In the genomic region with DNA sequence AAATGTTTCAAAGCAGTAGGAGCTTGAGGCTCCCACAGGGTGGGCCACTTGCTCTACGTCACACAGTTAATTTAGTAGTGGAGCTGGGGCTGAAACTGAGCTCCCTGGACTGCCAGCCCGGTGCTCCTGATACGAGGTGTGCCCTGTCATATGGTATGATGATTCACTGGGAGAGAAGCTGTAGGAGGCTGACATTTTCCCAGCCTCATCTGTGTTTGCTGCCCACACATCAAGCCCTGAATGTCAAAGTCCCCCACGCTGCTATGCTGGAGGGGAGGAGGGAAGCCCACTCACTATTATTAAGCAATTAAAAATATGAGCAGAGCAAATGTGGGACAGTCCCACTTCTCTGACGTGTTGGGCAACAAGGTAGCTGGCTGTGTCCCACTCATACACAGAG, we compare ENCODE assay signal across 17 cellular contexts.
DNase-seq lines count a peak whose midpoint lies in the region; ATAC-seq and TF ChIP-seq lines count a peak whose summit lies in the region.
"Had no signal": no experiment of that assay in that cellular context is flagged by ENCODE, and none has a peak within 500 bp of the region (broad histone marks: within the 10 kb centered on the region; RNA-seq: fewer than 3 reads in every experiment).

No MANE protein-coding gene starts in this region.

- H4K20me1 ChIP-seq in GM23248 (ENCODE audit: insufficient read depth) = no peaks in the 10 kb centered on the region
- H4K20me1 ChIP-seq: BLaER1 treated with 17β-estradiol and CSF1 and Interleukin-3, amounts not matched to agents 10 nM and 100 nM had no signal

- no TSS peak for BruUV-seq in Panc1 (replicated peaks; lab: Mats Ljungman, UMichigan)

- POLR2A ChIA-PET in Panc1 (lab: Charles Lee) = no interaction called here

- TF ChIP-seq EP300 in sigmoid colon (IDR thresholded peaks at IDR 0.05) = no peak

- DNase-seq in GM23248 (peak; percentile 44), Panc1 (ENCODE audit: low read depth, low spot score) (no peak), epithelial cell of esophagus (ENCODE audit: low read depth) (peak; percentile 29), sigmoid colon (peak; percentile 17), NCI-H1436 (lab: John Stamatoyannopoulos, UW) (no peak), DMS 273 (lab: John Stamatoyannopoulos, UW; ENCODE audit: unreplicated experiment) (no peak)
- DNase-seq: DMS153, HCEC 1CT, NCI-H1694, NCI-H2107, NCI-H345, NCI-H748 treated with DMSO at 0.1 percent for 48 hours, PC-3 had no signal

- H3K27ac ChIP-seq in GM23248 = no peak overlapping the region
- H3K27ac ChIP-seq in Panc1 (ENCODE audit: low read length) = no peak overlapping the region
- no peak overlapping the region for H3K27ac ChIP-seq in sigmoid colon
- H3K27ac ChIP-seq: BLaER1 treated with 17β-estradiol and CSF1 and Interleukin-3, amounts not matched to agents 10 nM and 100 nM; HL-60 had no signal

- H2AFZ ChIP-seq in GM23248 = no peak overlapping the region

- H3F3A ChIP-seq in GM23248 (ENCODE audit: insufficient read depth) = no peaks in the 10 kb centered on the region

- H3K36me3 ChIP-seq in GM23248 (ENCODE audit: low read depth) = no peaks in the 10 kb centered on the region
- H3K36me3 ChIP-seq in Panc1 (ENCODE audit: control insufficient read depth, insufficient read depth, low read length) = no peaks in the 10 kb centered on the region
- H3K36me3 ChIP-seq in sigmoid colon = no peaks in the 10 kb centered on the region
- H3K36me3 ChIP-seq: BLaER1 treated with 17β-estradiol and CSF1 and Interleukin-3, amounts not matched to agents 10 nM and 100 nM had no signal

- no peak for TF ChIP-seq POLR2A in sigmoid colon (IDR thresholded peaks at IDR 0.05)

- H3K4me3 ChIP-seq in GM23248 (no peak overlapping the region), Panc1 (ENCODE audit: low read depth in 2 of 2, low read length in 2 of 2) (no peak overlapping the region), epithelial cell of esophagus (ENCODE audit: low read length) (no peak overlapping the region), sigmoid colon (no peak overlapping the region)
- H3K4me3 ChIP-seq: BLaER1 treated with 17β-estradiol and CSF1 and Interleukin-3, amounts not matched to agents 10 nM and 100 nM; K562 had no signal

- TF ChIP-seq CTCF in Panc1 (IDR thresholded peaks at IDR 0.05) (no peak), epithelial cell of esophagus (IDR thresholded peaks at IDR 0.05; ENCODE audit: insufficient read depth, low read depth, low read length, missing control alignments) (no peak), sigmoid colon (IDR thresholded peaks at IDR 0.05) (no peak)

- 0 out of 2 replicates have a peak, but pooled peaks have one; percentile 17 for ATAC-seq in Panc1
- ATAC-seq in GM18907 (IDR thresholded peaks at IDR 0.05; ENCODE audit: unreplicated experiment) = no peak
- ATAC-seq: K562, PC-3 had no signal

- intact Hi-C loops in Panc1 (cut with micrococcal nuclease; ENCODE audit: unreplicated experiment) = no loop called here
- intact Hi-C loops in sigmoid colon (cut with DNase I) = no loop called here

- no peaks in the 10 kb centered on the region for H3K79me2 ChIP-seq in GM23248 (ENCODE audit: insufficient read depth)

- H3K4me1 ChIP-seq in GM23248 (ENCODE audit: insufficient read depth) (peaks cover 7% of the 10 kb centered on the region), Panc1 (ENCODE audit: control insufficient read depth, insufficient read depth, low read length) (no peaks in the 10 kb centered on the region), sigmoid colon (no peaks in the 10 kb centered on the region)
- H3K4me1 ChIP-seq: BLaER1 treated with 17β-estradiol and CSF1 and Interleukin-3, amounts not matched to agents 10 nM and 100 nM had no signal

- H3K9me2 ChIP-seq in GM23248 (ENCODE audit: insufficient read depth) = no peaks in the 10 kb centered on the region

- 3 to 8% methylated on average over 5 of the region's 5 CpGs for WGBS in GM23248 (ENCODE audit: low coverage in 1 of 2, low lambda C conversion rate in 2 of 2, missing lambda C conversion rate in 2 of 2), 2 experiments
- WGBS in sigmoid colon, 2 donors = 55 to 73% methylated on average over 5 of the region's 5 CpGs

- H3K9ac ChIP-seq in GM23248 = no peak overlapping the region
- H3K9ac ChIP-seq: BLaER1 treated with 17β-estradiol and CSF1 and Interleukin-3, amounts not matched to agents 10 nM and 100 nM had no signal

- H3K4me2 ChIP-seq in GM23248 (ENCODE audit: unreplicated experiment) = no peak overlapping the region
- H3K4me2 ChIP-seq: BLaER1 treated with 17β-estradiol and CSF1 and Interleukin-3, amounts not matched to agents 10 nM and 100 nM had no signal

- H3K27me3 ChIP-seq in GM23248 (replicated peaks; ENCODE audit: insufficient read depth) (no peaks in the 10 kb centered on the region), Panc1 (ENCODE audit: control insufficient read depth, insufficient read depth, low read length) (peaks cover 6% of the 10 kb centered on the region), sigmoid colon (no peaks in the 10 kb centered on the region)
- H3K27me3 ChIP-seq: BLaER1 treated with 17β-estradiol and CSF1 and Interleukin-3, amounts not matched to agents 10 nM and 100 nM had no signal

- CTCF ChIA-PET in Panc1 (lab: Charles Lee) = no interaction called here

- in situ Hi-C loops in GM23248 (cut with MboI) (no loop called here), Panc1 (cut with HindIII; ENCODE audit: low pct_unique_long_range_greater_than_20kb, low sequenced_read_pairs) (no loop called here)

- H3K9me3 ChIP-seq in GM23248 (ENCODE audit: low read depth) (no peaks in the 10 kb centered on the region), Panc1 (ENCODE audit: control insufficient read depth, insufficient read depth, low read depth, low read length) (no peaks in the 10 kb centered on the region), sigmoid colon (no peaks in the 10 kb centered on the region)

Comparison
In these comparisons a context has a peak if more than half of its experiments do, and no peak if none do; other contexts are left out.
1. DNase-seq: peak in GM23248 (single experiment), epithelial cell of esophagus (single experiment) and sigmoid colon (single experiment); none in Panc1 (single experiment), NCI-H1436 (single experiment) and DMS 273 (single experiment).